In the genomic region with DNA sequence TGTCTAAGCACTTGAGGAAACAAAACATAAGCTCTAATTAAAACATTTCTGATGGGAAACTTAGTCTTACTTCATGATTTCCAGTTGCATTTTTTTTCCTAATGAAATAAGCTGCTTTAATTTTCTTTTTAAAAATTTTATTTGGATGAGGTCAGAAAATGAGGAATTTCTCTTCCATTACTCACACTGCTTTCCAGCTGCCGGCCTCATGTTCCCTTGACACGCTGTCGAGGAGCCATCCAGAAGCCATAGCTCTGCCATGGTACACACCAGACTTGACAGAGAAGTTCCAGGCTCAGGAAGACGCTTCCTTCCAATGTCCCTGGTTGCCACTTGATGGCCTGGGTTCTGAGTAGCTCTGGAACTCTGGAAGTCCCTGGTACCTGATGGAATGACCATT, we compare ENCODE assay signal across 11 cellular contexts. TPM values are rescaled to one million over a fixed set of nuclear protein-coding genes. Genes with fewer than 3 reads are reported as not detected.
A peak's percentile ranks its signal among the peaks of the same experiment; 100 is the strongest.
DNase-seq lines count a peak whose midpoint lies in the region; FAIRE-seq and TF ChIP-seq lines count a peak whose summit lies in the region.
"Had no signal": no experiment of that assay in that cellular context is flagged by ENCODE, and none has a peak within 500 bp of the region (broad histone marks: within the 10 kb centered on the region; RNA-seq: fewer than 3 reads in every experiment).

No MANE protein-coding gene starts in this region.

- no peaks in the 10 kb centered on the region for H3K27me3 ChIP-seq in CD4-positive, alpha-beta memory T cell (ENCODE audit: insufficient read depth, low read length)
- H3K27me3 ChIP-seq in OCI-LY3 (ENCODE audit: low read depth, low read length), result no peaks in the 10 kb centered on the region
- H3K27me3 ChIP-seq in esophagus muscularis mucosa, result no peaks in the 10 kb centered on the region
- H3K27me3 ChIP-seq in parathyroid adenoma (ENCODE audit: control insufficient read depth, insufficient read depth, low read length), result no peaks in the 10 kb centered on the region
- H3K27me3 ChIP-seq in mesendoderm (ENCODE audit: insufficient read depth, low read length, poor library complexity), result peaks cover 2% of the 10 kb centered on the region

- H3K9ac ChIP-seq in OCI-LY3 (ENCODE audit: low read length) (0 out of 2 replicates have a peak overlapping the region, but pooled peaks have one; percentile 71), parathyroid adenoma (no peak overlapping the region), mesendoderm (ENCODE audit: low read length) (no peak overlapping the region)

- TF ChIP-seq CTCF in OCI-LY3 (IDR thresholded peaks at IDR 0.05; ENCODE audit: low read depth, low read length) (no peak), esophagus muscularis mucosa (IDR thresholded peaks at IDR 0.05) (no peak), parathyroid adenoma (IDR thresholded peaks at IDR 0.05) (no peak), MCF 10A (IDR thresholded peaks at IDR 0.05; ENCODE audit: unreplicated experiment) (no peak)

- no peaks in the 10 kb centered on the region for H3K79me2 ChIP-seq in OCI-LY3 (ENCODE audit: low read length)
- no peaks in the 10 kb centered on the region for H3K79me2 ChIP-seq in parathyroid adenoma
- no peaks in the 10 kb centered on the region for H3K79me2 ChIP-seq in mesendoderm (ENCODE audit: control insufficient read depth, insufficient read depth, low read length)

- no peak for TF ChIP-seq EP300 in esophagus muscularis mucosa (IDR thresholded peaks at IDR 0.05)

- H3K4me2 ChIP-seq in OCI-LY3 (ENCODE audit: low read length), result peak overlapping the region; percentile 84; the same call in 1 of the 2 replicates
- peak overlapping the region; percentile 25 for H3K4me2 ChIP-seq in parathyroid adenoma (ENCODE audit: low read length)
- no peak overlapping the region for H3K4me2 ChIP-seq in mesendoderm (ENCODE audit: low read length)

- 71% methylated on average over 4 of the region's 4 CpGs for WGBS in esophagus muscularis mucosa
- no CpG with 5 or more reads among the region's 4 CpGs for WGBS in mesendoderm (ENCODE audit: extremely low coverage, insufficient coverage, low lambda C conversion rate)

- no peaks in the 10 kb centered on the region for H3K36me3 ChIP-seq in CD4-positive, alpha-beta memory T cell (ENCODE audit: insufficient read depth, low read length)
- H3K36me3 ChIP-seq in OCI-LY3 (replicated peaks; ENCODE audit: low read depth, low read length), result no peaks in the 10 kb centered on the region
- no peaks in the 10 kb centered on the region for H3K36me3 ChIP-seq in esophagus muscularis mucosa
- no peaks in the 10 kb centered on the region for H3K36me3 ChIP-seq in parathyroid adenoma (ENCODE audit: control insufficient read depth, insufficient read depth, low read length)
- no peaks in the 10 kb centered on the region for H3K36me3 ChIP-seq in mesendoderm (ENCODE audit: control insufficient read depth, insufficient read depth, low read length)

- no peak for DNase-seq in CD4-positive, alpha-beta memory T cell
- no peak for DNase-seq in esophagus muscularis mucosa (ENCODE audit: extremely low spot score)
- DNase-seq in MCF 10A (ENCODE audit: unreplicated experiment), result no peak
- no peak for DNase-seq in NCI-H2029 treated with DMSO at 0.1 percent for 48 hours (lab: John Stamatoyannopoulos, UW)
- DNase-seq in mesendoderm, result no peak
- no peak for DNase-seq in HTR-8/SVneo (ENCODE audit: insufficient read length, low spot score)
- DNase-seq: effector CD8-positive, alpha-beta T cell; GDM1; NCI-H1694 treated with DMSO at 0.1 percent for 48 hours had no signal

- H3K27ac Mint-ChIP-seq in CD4-positive, alpha-beta memory T cell, result peak overlapping the region; percentile 84 to 99 (median 98)
- H3K27ac Mint-ChIP-seq in MCF 10A (ENCODE audit: low read depth, unreplicated experiment), result no peak overlapping the region

- no peak overlapping the region for H3K23ac ChIP-seq in mesendoderm (ENCODE audit: low read length)

- H4K5ac ChIP-seq in mesendoderm (ENCODE audit: low read length), result no peak overlapping the region

- no peaks in the 10 kb centered on the region for H3K79me1 ChIP-seq in mesendoderm (ENCODE audit: low read length)

- H3K18ac ChIP-seq in mesendoderm (ENCODE audit: low read length), result no peak overlapping the region

- intact Hi-C loops in CD4-positive, alpha-beta memory T cell (cut with micrococcal nuclease), result loop anchor here (5.0 kb wide), 3 partner anchors 43 to 313 kb away; a partner anchor contains a TSS
- intact Hi-C loops in esophagus muscularis mucosa (cut with DNase I), result no loop called here
- intact Hi-C loops in MCF 10A (cut with micrococcal nuclease), result no loop called here

- H3K36me3 Mint-ChIP-seq in CD4-positive, alpha-beta memory T cell, result no peaks in the 10 kb centered on the region
- H3K36me3 Mint-ChIP-seq in MCF 10A (ENCODE audit: insufficient read depth, unreplicated experiment), result peaks cover 5% of the 10 kb centered on the region

- H3K4me1 Mint-ChIP-seq in CD4-positive, alpha-beta memory T cell, result peaks cover 34 to 45% (median 40%) of the 10 kb centered on the region in 4 donors
- H3K4me1 Mint-ChIP-seq in MCF 10A (ENCODE audit: insufficient read depth, unreplicated experiment), result peaks cover 6% of the 10 kb centered on the region

- no peak for FAIRE-seq in HTR-8/SVneo (lab: Jason Lieb, UNC)

- no peak overlapping the region for H3K56ac ChIP-seq in mesendoderm (ENCODE audit: low read length)

- CTCF ChIA-PET in CD4-positive, alpha-beta memory T cell (lab: Charles Lee; ENCODE audit: partially characterized antibody), result interaction anchor here (0.8 to 9.5 kb wide), 22 partner anchors 9 to 358 kb away, joined by 3 to 128 read pairs (median 5); a partner anchor contains a TSS
- CTCF ChIA-PET in MCF 10A (lab: Yijun Ruan, JAX), result interaction anchor here (0.6 to 3.5 kb wide), 5 partner anchors 20 to 148 kb away, joined by 3 to 27 read pairs (median 4); no protein-coding TSS in a partner anchor

- no peak overlapping the region for H2BK15ac ChIP-seq in mesendoderm (replicated peaks; ENCODE audit: low read depth)

- peaks cover 0 to 1% (median 0%) of the 10 kb centered on the region in 8 donors for H3K9me3 Mint-ChIP-seq in CD4-positive, alpha-beta memory T cell
- no peaks in the 10 kb centered on the region for H3K9me3 Mint-ChIP-seq in MCF 10A (ENCODE audit: unreplicated experiment)

- no peaks in the 10 kb centered on the region for H3K9me3 ChIP-seq in CD4-positive, alpha-beta memory T cell (ENCODE audit: control insufficient read depth in 1 of 2, low read length in 2 of 2)
- H3K9me3 ChIP-seq in OCI-LY3 (ENCODE audit: insufficient read depth, low read length) (no peaks in the 10 kb centered on the region), esophagus muscularis mucosa (no peaks in the 10 kb centered on the region), parathyroid adenoma (ENCODE audit: control insufficient read depth, low read length) (no peaks in the 10 kb centered on the region)

- peak overlapping the region in 1 of 2 donors; percentile 60 for H3K4me3 ChIP-seq in CD4-positive, alpha-beta memory T cell (ENCODE audit: low read length in 2 of 2)
- H3K4me3 ChIP-seq in OCI-LY3 (ENCODE audit: low read length) (no peak overlapping the region), esophagus muscularis mucosa (peak overlapping the region in 3 of 4 donors; percentile 33 to 40 (median 39)), parathyroid adenoma (ENCODE audit: low read depth, low read length) (no peak overlapping the region), mesendoderm (ENCODE audit: low read length) (no peak overlapping the region)

- H4K8ac ChIP-seq in mesendoderm (ENCODE audit: low read depth, low read length), result no peak overlapping the region

- no peak overlapping the region for H2BK5ac ChIP-seq in mesendoderm (ENCODE audit: low read length)

- POLR2A ChIA-PET in CD4-positive, alpha-beta memory T cell (lab: Charles Lee; ENCODE audit: partially characterized antibody), result interaction anchor here (0.7 to 9.2 kb wide), 14 partner anchors 12 to 469 kb away, joined by 3 to 172 read pairs (median 5); a partner anchor contains a TSS
- POLR2A ChIA-PET in MCF 10A (lab: Yijun Ruan, JAX), result interaction anchor here (1.3 to 2.6 kb wide), 3 partner anchors 10 to 12 kb away, joined by 3 to 14 read pairs (median 4); a partner anchor contains a TSS

- no peak for TF ChIP-seq POLR2A in esophagus muscularis mucosa (IDR thresholded peaks at IDR 0.05; ENCODE audit: low read depth)

- H3K27me3 Mint-ChIP-seq in CD4-positive, alpha-beta memory T cell, result no peaks in the 10 kb centered on the region
- no peaks in the 10 kb centered on the region for H3K27me3 Mint-ChIP-seq in MCF 10A (ENCODE audit: insufficient read depth, unreplicated experiment)

- no peak overlapping the region for H2BK120ac ChIP-seq in mesendoderm (ENCODE audit: low read depth, low read length)

- H2AK5ac ChIP-seq in mesendoderm (ENCODE audit: low read length), result no peak overlapping the region

- H3K4me1 ChIP-seq in CD4-positive, alpha-beta memory T cell (ENCODE audit: insufficient read depth, low read length), result peaks cover 36% of the 10 kb centered on the region
- H3K4me1 ChIP-seq in OCI-LY3 (ENCODE audit: low read length) (peaks cover 49% of the 10 kb centered on the region), esophagus muscularis mucosa (peaks cover 24 to 46% (median 45%) of the 10 kb centered on the region in 4 donors), parathyroid adenoma (no peaks in the 10 kb centered on the region), mesendoderm (ENCODE audit: control insufficient read depth, low read depth, low read length) (no peaks in the 10 kb centered on the region)

- H2AFZ ChIP-seq in OCI-LY3 (ENCODE audit: low read depth, low read length) (peak overlapping the region; percentile 99; the same call in 1 of the 2 replicates), parathyroid adenoma (no peak overlapping the region)

- H4K20me1 ChIP-seq in OCI-LY3 (ENCODE audit: insufficient read depth, low read length), result no peaks in the 10 kb centered on the region

- no peak overlapping the region for H3K4ac ChIP-seq in mesendoderm (ENCODE audit: low read depth, low read length)

- peak overlapping the region; percentile 80 for H3K27ac ChIP-seq in CD4-positive, alpha-beta memory T cell (ENCODE audit: low read depth, low read length)
- no peak overlapping the region for H3K27ac ChIP-seq in OCI-LY3 (ENCODE audit: low read length)
- peak overlapping the region in 3 of 4 donors; percentile 2 to 65 (median 44) for H3K27ac ChIP-seq in esophagus muscularis mucosa (replicated peaks in 1 of 4)
- H3K27ac ChIP-seq in parathyroid adenoma, result no peak overlapping the region
- no peak overlapping the region for H3K27ac ChIP-seq in mesendoderm (ENCODE audit: low read depth, low read length)

- H3K4me3 Mint-ChIP-seq in CD4-positive, alpha-beta memory T cell, result peak overlapping the region in 7 of 8 donors; percentile 81 to 94 (median 87)
- no peak overlapping the region for H3K4me3 Mint-ChIP-seq in MCF 10A (ENCODE audit: unreplicated experiment)

- BruUV-seq in MCF 10A (replicated peaks; lab: Mats Ljungman, UMichigan), result no TSS peak

RNA-seq across cellular contexts. Expression of a gene that starts 12.1 kb away (rescaled TPM):
- total RNA-seq in CD4-positive, alpha-beta memory T cell, result 10 to 100 TPM; 48.8 to 54.1 TPM
- polyA plus RNA-seq in CD4-positive, alpha-beta memory T cell, result 100 to 1,000 TPM in 1 of 2 donors, 10 to 100 TPM in 1; 66.5 to 100 TPM
- total RNA-seq in esophagus muscularis mucosa, result 10 to 100 TPM; 22.2 to 32.2 (median 24.5) TPM
- 7.0 and 7.7 TPM in 2 replicates for total RNA-seq in MCF 10A (2022)
- polyA plus RNA-seq in mesendoderm (2013, experiment 1 of 2), result 26.0 TPM
- polyA plus RNA-seq in mesendoderm (2013, experiment 2 of 2), result 25.5 TPM

Comparison
In these comparisons a context has a peak if more than half of its experiments do, and no peak if none do; other contexts are left out.
1. H3K27ac ChIP-seq: peak in CD4-positive, alpha-beta memory T cell (single experiment) and esophagus muscularis mucosa (3 of 4); none in OCI-LY3 (single experiment), parathyroid adenoma (single experiment) and mesendoderm (single experiment).
2. H3K4me3 ChIP-seq: peak in esophagus muscularis mucosa (3 of 4); none in OCI-LY3 (single experiment), parathyroid adenoma (single experiment) and mesendoderm (single experiment).